21 cellular contexts compared by ENCODE assay signal in the genomic region with DNA sequence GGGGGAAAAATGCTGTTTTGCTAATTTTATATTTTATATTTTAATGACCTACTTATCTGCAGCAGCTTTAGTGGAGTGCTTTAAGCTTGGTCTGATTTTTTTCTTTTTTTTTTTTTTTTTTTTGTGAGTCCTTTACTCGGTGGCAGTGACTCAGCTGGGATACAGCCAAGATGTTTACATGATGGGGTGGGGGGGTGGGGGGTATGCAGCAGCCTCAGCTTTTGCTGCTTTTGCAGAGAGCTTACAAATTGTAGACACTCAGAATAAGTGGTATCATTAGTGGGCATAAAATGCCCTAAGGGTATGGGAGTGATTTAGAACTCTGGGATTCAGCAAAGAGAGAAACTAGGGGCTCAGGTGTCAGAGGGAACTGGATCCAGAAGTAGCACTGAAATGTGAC. TPM values are rescaled to one million over a fixed set of nuclear protein-coding genes. Genes with fewer than 3 reads are reported as not detected.
DNase-seq lines count a peak whose midpoint lies in the region; ATAC-seq and TF ChIP-seq lines count a peak whose summit lies in the region.
"Had no signal": no experiment of that assay in that cellular context is flagged by ENCODE, and none has a peak within 500 bp of the region (broad histone marks: within the 10 kb centered on the region; RNA-seq: fewer than 3 reads in every experiment).

No MANE protein-coding gene starts in this region.

- no peak for TF ChIP-seq POLR2A in lower leg skin (IDR thresholded peaks at IDR 0.05)

- intact Hi-C loops in lower leg skin (cut with DNase I; ENCODE audit: low total_unique reads): no loop called here

- no peak overlapping the region for H3K27ac Mint-ChIP-seq in naive thymus-derived CD8-positive, alpha-beta T cell
- H3K27ac Mint-ChIP-seq: activated naive CD4-positive, alpha-beta T cell treated with anti-CD3 and anti-CD28 coated beads, Interleukin-2, amount 50 U/mL, for 72 hours; CD14-positive monocyte had no signal

- H3K27me3 ChIP-seq in smooth muscle cell (ENCODE audit: low read depth): no peaks in the 10 kb centered on the region
- H3K27me3 ChIP-seq: breast epithelium, heart left ventricle, upper lobe of right lung had no signal

- no peak overlapping the region for H3K4me3 Mint-ChIP-seq in naive thymus-derived CD8-positive, alpha-beta T cell
- H3K4me3 Mint-ChIP-seq: CD14-positive monocyte had no signal

- DNase-seq in NCI-H2081 (lab: John Stamatoyannopoulos, UW): peak; percentile 44 to 47
- DNase-seq in NCI-H2081 treated with DMSO at 0.1 percent for 48 hours (lab: John Stamatoyannopoulos, UW): no peak
- peak; percentile 79 for DNase-seq in NCI-H2107 treated with DMSO at 0.1 percent for 48 hours (lab: John Stamatoyannopoulos, UW; ENCODE audit: unreplicated experiment)
- peak; percentile 19 for DNase-seq in T1000 (lab: John Stamatoyannopoulos, UW)
- DNase-seq in smooth muscle cell (lab: John Stamatoyannopoulos, UW; ENCODE audit: unreplicated experiment): no peak
- no peak for DNase-seq in lower leg skin (ENCODE audit: low spot score in 2 of 2)
- DNase-seq in naive thymus-derived CD8-positive, alpha-beta T cell: no peak
- no peak for DNase-seq in activated CD4-positive, alpha-beta T cell treated with anti-CD3 and anti-CD28 coated beads, Interleukin-2, amount 50 U/mL, for 48 hours
- DNase-seq: activated T-cell treated with anti-CD3 and anti-CD28 coated beads, Interleukin-2, amount 50 U/mL, for 1 hour; GM23248; heart left ventricle; Karpas-422; kidney; psoas muscle; stimulated activated CD4-positive, alpha-beta T cell treated with anti-CD3 and anti-CD28 coated beads, Interleukin-12 subunit alpha, Interleukin-12 subunit beta, amount 100 ng/mL, for 4 hours; stimulated activated naive CD4-positive, alpha-beta T cell; upper lobe of right lung had no signal

- H3K4me3 ChIP-seq in smooth muscle cell: no peak overlapping the region
- no peak overlapping the region for H3K4me3 ChIP-seq in lower leg skin (ENCODE audit: low read depth, poor library complexity, severe bottlenecking)
- H3K4me3 ChIP-seq: breast epithelium, GM23248, heart left ventricle, psoas muscle, upper lobe of right lung had no signal

- peak overlapping the region; percentile 67 for H3K4me2 ChIP-seq in smooth muscle cell

- no peaks in the 10 kb centered on the region for H3K36me3 ChIP-seq in smooth muscle cell (ENCODE audit: low read depth)
- H3K36me3 ChIP-seq: breast epithelium, heart left ventricle, upper lobe of right lung had no signal

- no peaks in the 10 kb centered on the region for H3K79me2 ChIP-seq in smooth muscle cell (ENCODE audit: low read depth)

- no peak for ATAC-seq in naive thymus-derived CD8-positive, alpha-beta T cell
- ATAC-seq: activated naive CD4-positive, alpha-beta T cell treated with anti-CD3 and anti-CD28 coated beads, Interleukin-2, amount 50 U/mL, for 72 hours; esophagus mucosa; heart left ventricle; psoas muscle; upper lobe of right lung had no signal

- POLR2A ChIA-PET in naive thymus-derived CD8-positive, alpha-beta T cell (lab: Charles Lee): no interaction called here

- TF ChIP-seq CTCF in smooth muscle cell (IDR thresholded peaks at IDR 0.05; ENCODE audit: borderline replicate concordance, insufficient read depth, poor library complexity, severe bottlenecking) (no peak), lower leg skin (IDR thresholded peaks at IDR 0.05) (no peak)

- no peaks in the 10 kb centered on the region for H3K9me3 ChIP-seq in smooth muscle cell (replicated peaks; ENCODE audit: low read depth)
- H3K9me3 ChIP-seq: breast epithelium, psoas muscle, upper lobe of right lung had no signal

- no peaks in the 10 kb centered on the region for H3K4me1 Mint-ChIP-seq in naive thymus-derived CD8-positive, alpha-beta T cell

- H3K9me3 Mint-ChIP-seq in naive thymus-derived CD8-positive, alpha-beta T cell: peaks cover 0 to 6% (median 0%) of the 10 kb centered on the region in 9 donors
- H3K9me3 Mint-ChIP-seq: activated naive CD4-positive, alpha-beta T cell treated with anti-CD3 and anti-CD28 coated beads, Interleukin-2, amount 50 U/mL, for 72 hours had no signal

- no peak overlapping the region for H3K27ac ChIP-seq in smooth muscle cell (ENCODE audit: low read depth)
- H3K27ac ChIP-seq: breast epithelium, GM23248, heart left ventricle, psoas muscle, upper lobe of right lung had no signal

- no peaks in the 10 kb centered on the region for H3K36me3 Mint-ChIP-seq in naive thymus-derived CD8-positive, alpha-beta T cell
- H3K36me3 Mint-ChIP-seq: activated naive CD4-positive, alpha-beta T cell treated with anti-CD3 and anti-CD28 coated beads, Interleukin-2, amount 50 U/mL, for 72 hours; CD14-positive monocyte had no signal

- H2AFZ ChIP-seq in smooth muscle cell (ENCODE audit: low read depth): no peak overlapping the region
- H2AFZ ChIP-seq: GM23248 had no signal

- no peaks in the 10 kb centered on the region for H3K4me1 ChIP-seq in smooth muscle cell (ENCODE audit: low read depth)
- H3K4me1 ChIP-seq: breast epithelium, psoas muscle, upper lobe of right lung had no signal

- H3K9ac ChIP-seq in smooth muscle cell (ENCODE audit: low read depth): no peak overlapping the region
- H3K9ac ChIP-seq: GM23248 had no signal

- peaks cover 0 to 13% (median 8%) of the 10 kb centered on the region in 5 donors for H3K27me3 Mint-ChIP-seq in naive thymus-derived CD8-positive, alpha-beta T cell

- H3F3A ChIP-seq in smooth muscle cell (ENCODE audit: low read depth): no peaks in the 10 kb centered on the region

- 0% methylated on average over 1 of the region's 1 CpG for WGBS in smooth muscle cell (ENCODE audit: low lambda C conversion rate)
- WGBS in lower leg skin, 2 donors: 0 to 14% methylated on average over 1 of the region's 1 CpG

- H4K20me1 ChIP-seq in smooth muscle cell (ENCODE audit: low read depth): no peaks in the 10 kb centered on the region

RNA-seq across cellular contexts. Expression of a gene that starts 38.2 kb away (rescaled TPM):
- total RNA-seq in smooth muscle cell (217 and 298 TPM in 2 replicates), lower leg skin (10 to 100 TPM; 86.4 to 97.5 (median 95.2) TPM)
- polyA plus RNA-seq in smooth muscle cell: 24.1 and 24.9 TPM in 2 replicates
- total RNA-seq in naive thymus-derived CD8-positive, alpha-beta T cell: 10 to 100 TPM; 66.6 to 71.7 TPM
- polyA plus RNA-seq in naive thymus-derived CD8-positive, alpha-beta T cell: 10 to 100 TPM; 16.1 to 32.1 (median 24.8) TPM

Comparison
In these comparisons a context has a peak if more than half of its experiments do, and no peak if none do; other contexts are left out.
1. DNase-seq: peak in NCI-H2081 (2 of 2), NCI-H2107 treated with DMSO at 0.1 percent for 48 hours (single experiment) and T1000 (single experiment); none in NCI-H2081 treated with DMSO at 0.1 percent for 48 hours (single experiment), smooth muscle cell (single experiment), lower leg skin (0 of 2), naive thymus-derived CD8-positive, alpha-beta T cell (0 of 10) and activated CD4-positive, alpha-beta T cell treated with anti-CD3 and anti-CD28 coated beads, Interleukin-2, amount 50 U/mL, for 48 hours (0 of 2).